ENCODE assay signal across 18 cellular contexts in genomic region chr10:48794074-48794473, GRCh38.
DNase-seq lines count a peak whose midpoint lies in the region; ATAC-seq, FAIRE-seq and TF ChIP-seq lines count a peak whose summit lies in the region.
"Had no signal": no experiment of that assay in that cellular context is flagged by ENCODE, and none has a peak within 500 bp of the region (broad histone marks: within the 10 kb centered on the region; RNA-seq: fewer than 3 reads in every experiment).

No MANE protein-coding gene starts in this region.

- 45% methylated on average over 8 of the region's 9 CpGs for WGBS in mammary epithelial cell (ENCODE audit: low coverage, missing lambda C conversion rate)

- H3K9ac ChIP-seq in mammary epithelial cell (ENCODE audit: insufficient read depth, low read length) (no peak overlapping the region), keratinocyte (ENCODE audit: control insufficient read depth, extremely low read depth, insufficient read depth, low read length) (no peak overlapping the region)

- H3K4me3 ChIP-seq in right atrium auricular region (no peak overlapping the region), mammary epithelial cell (replicated peaks in 1 of 3; ENCODE audit: insufficient read depth in 1 of 3, low read depth in 2 of 3, low read length in 3 of 3) (no peak overlapping the region), keratinocyte (ENCODE audit: control insufficient read depth in 2 of 3, extremely low read depth in 1 of 3, insufficient read depth in 2 of 3, low read depth in 1 of 3, low read length in 3 of 3) (no peak overlapping the region)
- no peak overlapping the region for H3K4me3 ChIP-seq in effector memory CD4-positive, alpha-beta T cell (ENCODE audit: insufficient read depth, low read depth, low read length, poor library complexity, severe bottlenecking)
- H3K4me3 ChIP-seq: A549 had no signal

- H3K79me2 ChIP-seq in mammary epithelial cell (ENCODE audit: insufficient read depth, low read length) (no peaks in the 10 kb centered on the region), keratinocyte (ENCODE audit: control insufficient read depth, insufficient read depth, low read length) (no peaks in the 10 kb centered on the region)

- dilution Hi-C loops in mammary epithelial cell (cut with HindIII; ENCODE audit: low sequenced_read_pairs) (no loop called here), keratinocyte (cut with MboI; ENCODE audit: extremely low pct_ligation_motif_present, low sequenced_read_pairs) (no loop called here)

- no peaks in the 10 kb centered on the region for H3K27me3 ChIP-seq in right atrium auricular region
- no peaks in the 10 kb centered on the region for H3K27me3 ChIP-seq in mammary epithelial cell (ENCODE audit: insufficient read depth, low read length)
- no peaks in the 10 kb centered on the region for H3K27me3 ChIP-seq in keratinocyte (ENCODE audit: control insufficient read depth, extremely low read depth, insufficient read depth, low read length)
- H3K27me3 ChIP-seq in effector memory CD4-positive, alpha-beta T cell (replicated peaks; ENCODE audit: control insufficient read depth, insufficient read depth, low read length, poor library complexity, severe bottlenecking) = no peaks in the 10 kb centered on the region

- H3K9me1 ChIP-seq in keratinocyte (ENCODE audit: control insufficient read depth, extremely low read depth, insufficient read depth, low read length) = no peaks in the 10 kb centered on the region

- DNase-seq in right atrium auricular region (ENCODE audit: low spot score) = peak; percentile 44
- DNase-seq in Right ventricle myocardium superior = no peak
- DNase-seq in mammary epithelial cell = peak; percentile 61
- peak; percentile 48 for DNase-seq in keratinocyte (ENCODE audit: low read depth, low spot score)
- no peak for DNase-seq in effector memory CD4-positive, alpha-beta T cell
- DNase-seq: BE2C; CD4-positive, alpha-beta memory T cell; DND-41; GDM1; GOT3; H9 had no signal

- H3K36me3 ChIP-seq in right atrium auricular region (no peaks in the 10 kb centered on the region), mammary epithelial cell (ENCODE audit: insufficient read depth, low read length) (no peaks in the 10 kb centered on the region), keratinocyte (ENCODE audit: control insufficient read depth in 2 of 2, extremely low read depth in 1 of 2, insufficient read depth in 2 of 2, low read length in 2 of 2) (no peaks in the 10 kb centered on the region)
- H3K36me3 ChIP-seq in effector memory CD4-positive, alpha-beta T cell (ENCODE audit: control insufficient read depth, insufficient read depth, low read length) = no peaks in the 10 kb centered on the region
- H3K36me3 ChIP-seq: BE2C had no signal

- H2AFZ ChIP-seq in mammary epithelial cell (ENCODE audit: low read depth, low read length) (no peak overlapping the region), keratinocyte (ENCODE audit: control insufficient read depth, low read length) (no peak overlapping the region)

- H3K9me3 ChIP-seq in right atrium auricular region = no peaks in the 10 kb centered on the region
- H3K9me3 ChIP-seq in mammary epithelial cell (replicated peaks; ENCODE audit: insufficient read depth, low read length) = no peaks in the 10 kb centered on the region
- no peaks in the 10 kb centered on the region for H3K9me3 ChIP-seq in keratinocyte (ENCODE audit: control insufficient read depth, low read depth, low read length)
- no peaks in the 10 kb centered on the region for H3K9me3 ChIP-seq in effector memory CD4-positive, alpha-beta T cell (ENCODE audit: control insufficient read depth, low read length)
- H3K9me3 ChIP-seq: A549, BE2C had no signal

- no peaks in the 10 kb centered on the region for H4K20me1 ChIP-seq in mammary epithelial cell (ENCODE audit: insufficient read depth, low read length)
- H4K20me1 ChIP-seq in keratinocyte (ENCODE audit: control insufficient read depth, extremely low read depth, insufficient read depth, low read length) = no peaks in the 10 kb centered on the region

- in situ Hi-C loops in mammary epithelial cell (cut with MboI; ENCODE audit: low sequenced_read_pairs in 2 of 2) = no loop called here

- no peak for TF ChIP-seq CTCF in right atrium auricular region (IDR thresholded peaks at IDR 0.05)
- no peak for TF ChIP-seq CTCF in mammary epithelial cell (conservative IDR thresholded peaks at IDR 0.05 in 1 of 2, IDR thresholded peaks at IDR 0.05 in 1 of 2; ENCODE audit: extremely low read depth in 1 of 2, insufficient read depth in 1 of 2, low read depth in 1 of 2, low read length in 2 of 2)
- TF ChIP-seq CTCF in keratinocyte (optimal IDR thresholded peaks at IDR 0.05 in 1 of 3, IDR thresholded peaks at IDR 0.05 in 1 of 3, conservative IDR thresholded peaks at IDR 0.05 in 1 of 3; ENCODE audit: extremely low read depth in 1 of 3, insufficient read depth in 2 of 3, low read length in 3 of 3) = no peak

- H3K27ac ChIP-seq in right atrium auricular region = no peak overlapping the region
- H3K27ac ChIP-seq in mammary epithelial cell (ENCODE audit: insufficient read depth, low read depth, low read length) = no peak overlapping the region
- H3K27ac ChIP-seq in keratinocyte (ENCODE audit: control insufficient read depth, insufficient read depth, low read length) = no peak overlapping the region
- no peak overlapping the region for H3K27ac ChIP-seq in effector memory CD4-positive, alpha-beta T cell (ENCODE audit: insufficient read depth, low read length, poor library complexity, severe bottlenecking)
- H3K27ac ChIP-seq: A549, C4-2B had no signal

- peak; percentile 83 for FAIRE-seq in keratinocyte (lab: Jason Lieb, UNC)
- FAIRE-seq: A549, GM19239, HepG2, HTR-8/SVneo had no signal

- intact Hi-C loops in Right ventricle myocardium superior (cut with DNase I) = no loop called here
- intact Hi-C loops in mammary epithelial cell (cut with micrococcal nuclease) = no loop called here

- CTCF ChIA-PET in mammary epithelial cell (lab: Charles Lee; ENCODE audit: low non-redundant PET) = no interaction called here

- no TSS peak for BruUV-seq in mammary epithelial cell (replicated peaks; lab: Mats Ljungman, UMichigan)

- peak overlapping the region; percentile 46 for H3K4me2 ChIP-seq in mammary epithelial cell (ENCODE audit: insufficient read depth, low read depth, low read length)
- peak overlapping the region; percentile 18 for H3K4me2 ChIP-seq in keratinocyte (ENCODE audit: control insufficient read depth, extremely low read depth, insufficient read depth, low read depth, low read length)
- H3K4me2 ChIP-seq: A549 had no signal

- H3K4me1 ChIP-seq in right atrium auricular region (peaks cover 0 to 4% of the 10 kb centered on the region in 2 donors), mammary epithelial cell (ENCODE audit: insufficient read depth, low read length) (peaks cover 33% of the 10 kb centered on the region), keratinocyte (ENCODE audit: control insufficient read depth, extremely low read depth, insufficient read depth, low read length) (peaks cover 34% of the 10 kb centered on the region)
- no peaks in the 10 kb centered on the region for H3K4me1 ChIP-seq in effector memory CD4-positive, alpha-beta T cell (ENCODE audit: control insufficient read depth, insufficient read depth, low read length, poor library complexity, severe bottlenecking)
- H3K4me1 ChIP-seq: A549, BE2C had no signal

- ATAC-seq in Right ventricle myocardium superior (ENCODE audit: poor library complexity) (no peak), HG03439 (IDR thresholded peaks at IDR 0.05; ENCODE audit: unreplicated experiment) (no peak), HG02571 (IDR thresholded peaks at IDR 0.05; ENCODE audit: unreplicated experiment) (no peak)
- ATAC-seq: A549, HepG2 had no signal

Comparison
In these comparisons a context has a peak if more than half of its experiments do, and no peak if none do; other contexts are left out.
1. DNase-seq: peak in right atrium auricular region (single experiment), mammary epithelial cell (single experiment) and keratinocyte (single experiment); none in Right ventricle myocardium superior (single experiment) and effector memory CD4-positive, alpha-beta T cell (0 of 3).